21 cellular contexts compared by ENCODE assay signal in genomic region chr3:63824309-63824708, GRCh38. TPM values are rescaled to one million over a fixed set of nuclear protein-coding genes. Genes with fewer than 3 reads are reported as not detected.
DNase-seq lines count a peak whose midpoint lies in the region; ATAC-seq and TF ChIP-seq lines count a peak whose summit lies in the region.
"Had no signal": no experiment of that assay in that cellular context is flagged by ENCODE, and none has a peak within 500 bp of the region (broad histone marks: within the 10 kb centered on the region; RNA-seq: fewer than 3 reads in every experiment).

No MANE protein-coding gene starts in this region.

- no peak overlapping the region for H3K4me2 ChIP-seq in GM23248 (ENCODE audit: unreplicated experiment)
- H3K4me2 ChIP-seq: BLaER1 treated with 17β-estradiol and CSF1 and Interleukin-3, amounts not matched to agents 10 nM and 100 nM had no signal

- no peak overlapping the region for H2AFZ ChIP-seq in GM23248

- no peak overlapping the region for H3K27ac Mint-ChIP-seq in mesothelial cell of epicardium
- H3K27ac Mint-ChIP-seq: activated naive CD8-positive, alpha-beta T cell treated with anti-CD3 and anti-CD28 coated beads, Interleukin-2, amount 50 U/mL, for 24 hours; T-helper 17 cell had no signal

- intact Hi-C loops in heart left ventricle (cut with DNase I): no loop called here
- intact Hi-C loops in aorta (cut with DNase I): no loop called here

- no peaks in the 10 kb centered on the region for H3K27me3 Mint-ChIP-seq in mesothelial cell of epicardium (ENCODE audit: low read depth)
- H3K27me3 Mint-ChIP-seq: activated naive CD8-positive, alpha-beta T cell treated with anti-CD3 and anti-CD28 coated beads, Interleukin-2, amount 50 U/mL, for 24 hours; T-helper 17 cell had no signal

- DNase-seq in GM23248: peak; percentile 63
- peak; percentile 75 to 80 for DNase-seq in SJSA1 (ENCODE audit: low read depth in 1 of 2, low spot score in 2 of 2)
- DNase-seq in renal cortical epithelial cell (ENCODE audit: low read depth): peak; percentile 44
- DNase-seq in heart left ventricle: no peak
- DNase-seq in mesothelial cell of epicardium (ENCODE audit: low spot score in 2 of 2, unreplicated experiment in 2 of 2): no peak
- no peak for DNase-seq in aorta
- DNase-seq: activated naive CD8-positive, alpha-beta T cell treated with anti-CD3 and anti-CD28 coated beads, Interleukin-2, amount 50 U/mL, for 24 hours; activated T-cell treated with anti-CD3 and anti-CD28 coated beads, Interleukin-2, amount 50 U/mL, for 1 hour; dorsolateral prefrontal cortex; NCI-H1417 treated with DMSO at 0.1 percent for 48 hours; NCI-H510A; OCI-M1; T-helper 17 cell; thyroid gland had no signal

- no peak overlapping the region for H3K4me3 Mint-ChIP-seq in mesothelial cell of epicardium
- H3K4me3 Mint-ChIP-seq: activated naive CD8-positive, alpha-beta T cell treated with anti-CD3 and anti-CD28 coated beads, Interleukin-2, amount 50 U/mL, for 24 hours; T-helper 17 cell had no signal

- no peaks in the 10 kb centered on the region for H3K27me3 ChIP-seq in GM23248 (replicated peaks; ENCODE audit: insufficient read depth)
- no peaks in the 10 kb centered on the region for H3K27me3 ChIP-seq in SJSA1 (replicated peaks)
- H3K27me3 ChIP-seq in heart left ventricle: no peaks in the 10 kb centered on the region
- H3K27me3 ChIP-seq in aorta (ENCODE audit: control insufficient read depth in 1 of 2, insufficient read depth in 2 of 2, low read length in 1 of 2): no peaks in the 10 kb centered on the region
- H3K27me3 ChIP-seq: BLaER1 treated with 17β-estradiol and CSF1 and Interleukin-3, amounts not matched to agents 10 nM and 100 nM; dorsolateral prefrontal cortex; thyroid gland had no signal

- no peak overlapping the region for H3K9ac ChIP-seq in GM23248
- H3K9ac ChIP-seq: BLaER1 treated with 17β-estradiol and CSF1 and Interleukin-3, amounts not matched to agents 10 nM and 100 nM had no signal

- WGBS in GM23248 (ENCODE audit: low coverage in 1 of 2, low lambda C conversion rate in 2 of 2, missing lambda C conversion rate in 2 of 2), 2 experiments: 52 to 60% methylated on average over 4 of the region's 4 CpGs
- 86 to 91% (median 89%) methylated on average over 4 of the region's 4 CpGs for WGBS in heart left ventricle, 4 donors
- WGBS in aorta, 2 donors: 71 to 73% methylated on average over 4 of the region's 4 CpGs

- H3K4me1 Mint-ChIP-seq in mesothelial cell of epicardium: no peaks in the 10 kb centered on the region
- H3K4me1 Mint-ChIP-seq: activated naive CD8-positive, alpha-beta T cell treated with anti-CD3 and anti-CD28 coated beads, Interleukin-2, amount 50 U/mL, for 24 hours had no signal

- no peaks in the 10 kb centered on the region for H3K9me2 ChIP-seq in GM23248 (ENCODE audit: insufficient read depth)

- H3F3A ChIP-seq in GM23248 (ENCODE audit: insufficient read depth): peaks cover 4% of the 10 kb centered on the region; the same call in 1 of the 2 replicates

- 0 out of 2 replicates have a peak overlapping the region, but pooled peaks have one; percentile 6 for H3K27ac ChIP-seq in GM23248
- peak overlapping the region; percentile 44 for H3K27ac ChIP-seq in SJSA1
- no peak overlapping the region for H3K27ac ChIP-seq in heart left ventricle
- H3K27ac ChIP-seq in aorta (ENCODE audit: low read depth in 1 of 2, low read length in 2 of 2): no peak overlapping the region
- H3K27ac ChIP-seq: BLaER1 treated with 17β-estradiol and CSF1 and Interleukin-3, amounts not matched to agents 10 nM and 100 nM; dorsolateral prefrontal cortex; prostate gland; thyroid gland had no signal

- H3K4me3 ChIP-seq in GM23248 (no peak overlapping the region), SJSA1 (no peak overlapping the region), heart left ventricle (no peak overlapping the region), aorta (ENCODE audit: low read length in 2 of 2) (no peak overlapping the region)
- H3K4me3 ChIP-seq: BLaER1 treated with 17β-estradiol and CSF1 and Interleukin-3, amounts not matched to agents 10 nM and 100 nM; dorsolateral prefrontal cortex; prostate gland; thyroid gland had no signal

- no peaks in the 10 kb centered on the region for H3K9me3 ChIP-seq in GM23248 (ENCODE audit: low read depth)
- no peaks in the 10 kb centered on the region for H3K9me3 ChIP-seq in SJSA1 (replicated peaks)
- no peaks in the 10 kb centered on the region for H3K9me3 ChIP-seq in heart left ventricle
- no peaks in the 10 kb centered on the region for H3K9me3 ChIP-seq in aorta (ENCODE audit: control insufficient read depth, low read length)
- H3K9me3 ChIP-seq: BLaER1 treated with 17β-estradiol and CSF1 and Interleukin-3, amounts not matched to agents 10 nM and 100 nM; prostate gland; thyroid gland had no signal

- H3K36me3 ChIP-seq in GM23248 (ENCODE audit: low read depth): peaks cover 9% of the 10 kb centered on the region; the same call in 1 of the 2 replicates
- no peaks in the 10 kb centered on the region; the same call in 1 of the 2 replicates for H3K36me3 ChIP-seq in SJSA1
- peaks cover 0 to 29% (median 8%) of the 10 kb centered on the region in 9 donors for H3K36me3 ChIP-seq in heart left ventricle
- peaks cover 0 to 4% of the 10 kb centered on the region in 2 donors for H3K36me3 ChIP-seq in aorta (ENCODE audit: control insufficient read depth in 1 of 2, insufficient read depth in 2 of 2, low read length in 1 of 2)
- H3K36me3 ChIP-seq: prostate gland, thyroid gland had no signal

- H3K4me1 ChIP-seq in GM23248 (ENCODE audit: insufficient read depth): peaks cover 6% of the 10 kb centered on the region
- H3K4me1 ChIP-seq in SJSA1 (replicated peaks): peaks cover 27% of the 10 kb centered on the region
- H3K4me1 ChIP-seq in heart left ventricle: no peaks in the 10 kb centered on the region
- no peaks in the 10 kb centered on the region for H3K4me1 ChIP-seq in aorta (ENCODE audit: control insufficient read depth in 1 of 2, insufficient read depth in 2 of 2, low read length in 2 of 2)
- H3K4me1 ChIP-seq: BLaER1 treated with 17β-estradiol and CSF1 and Interleukin-3, amounts not matched to agents 10 nM and 100 nM; prostate gland; thyroid gland had no signal

- TF ChIP-seq CTCF in heart left ventricle (IDR thresholded peaks at IDR 0.05) (no peak), mesothelial cell of epicardium (IDR thresholded peaks at IDR 0.05; ENCODE audit: unreplicated experiment) (no peak)

- in situ Hi-C loops in GM23248 (cut with MboI): loop anchor here (25.0 kb wide), 1 partner anchor 1212 kb away; no protein-coding TSS in a partner anchor

- peaks cover 7% of the 10 kb centered on the region for H3K36me3 Mint-ChIP-seq in mesothelial cell of epicardium

- peak; percentile 94 for ATAC-seq in esophagus mucosa
- ATAC-seq in heart left ventricle: no peak
- no peak for ATAC-seq in GM18873 (IDR thresholded peaks at IDR 0.05; ENCODE audit: low FRiP score, unreplicated experiment)
- no peak for ATAC-seq in aorta (ENCODE audit: low FRiP score)
- ATAC-seq: activated naive CD8-positive, alpha-beta T cell treated with anti-CD3 and anti-CD28 coated beads, Interleukin-2, amount 50 U/mL, for 24 hours; HepG2; left lobe of liver; T-helper 17 cell had no signal

- H3K79me2 ChIP-seq in GM23248 (ENCODE audit: insufficient read depth): no peaks in the 10 kb centered on the region

- no peak for TF ChIP-seq POLR2A in heart left ventricle (IDR thresholded peaks at IDR 0.05)

- H3K9me3 Mint-ChIP-seq in mesothelial cell of epicardium: peaks cover 4% of the 10 kb centered on the region
- H3K9me3 Mint-ChIP-seq: activated naive CD8-positive, alpha-beta T cell treated with anti-CD3 and anti-CD28 coated beads, Interleukin-2, amount 50 U/mL, for 24 hours had no signal

- no peaks in the 10 kb centered on the region for H4K20me1 ChIP-seq in GM23248 (ENCODE audit: insufficient read depth)
- H4K20me1 ChIP-seq: BLaER1 treated with 17β-estradiol and CSF1 and Interleukin-3, amounts not matched to agents 10 nM and 100 nM had no signal

RNA-seq across cellular contexts. Expression of gene C3orf49, which starts 5.2 kb away (rescaled TPM):
- total RNA-seq in GM23248 (2014; rRNA removed; shearing (Covaris generic)): not detected in 2 replicates
- not detected in 2 replicates for polyA plus RNA-seq in GM23248 (2016; fragmentation: Nextera tagmentation; extraction: Ambion mirVana)
- not detected in 2 replicates for total RNA-seq in SJSA1 (2014; rRNA removed; shearing (Covaris generic))
- total RNA-seq in esophagus mucosa: not detected
- total RNA-seq in renal cortical epithelial cell: not detected in 2 replicates
- not detected for total RNA-seq in heart left ventricle
- polyA plus RNA-seq in heart left ventricle: not detected
- total RNA-seq in mesothelial cell of epicardium: not detected in 3 replicates
- total RNA-seq in aorta: not detected
- not detected for polyA plus RNA-seq in aorta
- total RNA-seq: dorsolateral prefrontal cortex, HepG2, left lobe of liver, myocyte, prostate gland, T-helper 17 cell, thyroid gland had no signal
- polyA plus RNA-seq: HepG2 had no signal

RNA-seq across cellular contexts. Expression of gene THOC7, which starts 39.3 kb away (rescaled TPM):
- total RNA-seq in GM23248 (2014; rRNA removed; shearing (Covaris generic)): 54.8 and 71.7 TPM in 2 replicates
- 93.8 and 103 TPM in 2 replicates for polyA plus RNA-seq in GM23248 (2016; fragmentation: Nextera tagmentation; extraction: Ambion mirVana)
- total RNA-seq in SJSA1 (2014; rRNA removed; shearing (Covaris generic)): 86.2 and 140 TPM in 2 replicates
- 70.6 TPM for total RNA-seq in esophagus mucosa
- 68.6 and 103 TPM in 2 replicates for total RNA-seq in renal cortical epithelial cell
- 10 to 100 TPM; 63.6 to 97.0 (median 77.4) TPM for total RNA-seq in heart left ventricle
- 100 to 1,000 TPM in 1 of 2 donors, 10 to 100 TPM in 1; 76.4 to 171 TPM for polyA plus RNA-seq in heart left ventricle
- total RNA-seq in mesothelial cell of epicardium: 38.2 to 42.6 TPM (median 41.8 TPM) in 3 replicates
- total RNA-seq in aorta: 10 to 100 TPM; 53.8 TPM
- 100 to 1,000 TPM in 1 of 2 donors, 10 to 100 TPM in 1; 64.7 to 150 TPM for polyA plus RNA-seq in aorta

RNA-seq across cellular contexts. Expression of gene ATXN7, which starts 39.4 kb away (rescaled TPM):
- 3.9 and 6.6 TPM in 2 replicates for total RNA-seq in GM23248 (2014; rRNA removed; shearing (Covaris generic))
- polyA plus RNA-seq in GM23248 (2016; fragmentation: Nextera tagmentation; extraction: Ambion mirVana) (1.8 and 2.4 TPM in 2 replicates), heart left ventricle (1 to 10 TPM; 4.5 to 5.0 TPM), aorta (1 to 10 TPM; 4.1 to 6.0 TPM)
- 7.1 and 14.9 TPM in 2 replicates for total RNA-seq in SJSA1 (2014; rRNA removed; shearing (Covaris generic))
- total RNA-seq in esophagus mucosa (21.9 TPM), renal cortical epithelial cell (8.2 and 14.5 TPM in 2 replicates), heart left ventricle (10 to 100 TPM in 7 of 9 donors, 1 to 10 TPM in 2; 9.6 to 31.4 (median 21.2) TPM), mesothelial cell of epicardium (28.2 to 29.4 TPM (median 28.7 TPM) in 3 replicates), aorta (10 to 100 TPM; 52.3 to 52.5 TPM)

Comparison
In these comparisons a context has a peak if more than half of its experiments do, and no peak if none do; other contexts are left out.
1. DNase-seq: peak in GM23248 (single experiment), SJSA1 (2 of 2) and renal cortical epithelial cell (single experiment); none in heart left ventricle (0 of 5), mesothelial cell of epicardium (0 of 2) and aorta (0 of 2).
2. H3K27ac ChIP-seq: peak in GM23248 (single experiment) and SJSA1 (single experiment); none in heart left ventricle (0 of 12) and aorta (0 of 2).